Comparison of ENCODE assay signal across 8 cellular contexts in the genomic region with DNA sequence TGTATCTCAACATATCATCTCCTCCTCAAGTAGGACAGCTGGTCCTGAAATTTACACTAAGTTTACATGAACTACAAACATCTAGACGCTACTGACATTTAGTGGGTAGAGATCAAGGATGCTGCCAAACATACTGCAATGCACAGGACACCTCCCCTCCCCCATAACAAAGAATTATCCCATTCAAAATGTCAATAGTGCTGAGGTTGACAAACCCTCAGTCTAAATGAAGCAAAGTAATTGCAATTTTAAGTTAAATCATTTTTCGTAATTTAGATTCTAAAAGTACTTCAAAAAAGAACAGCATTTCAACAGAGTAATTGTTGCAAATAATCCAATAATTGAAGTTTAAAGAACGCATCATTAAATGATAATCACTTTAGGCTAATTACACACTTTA. TPM values are rescaled to one million over a fixed set of nuclear protein-coding genes. Genes with fewer than 3 reads are reported as not detected.
DNase-seq lines count a peak whose midpoint lies in the region; ATAC-seq and TF ChIP-seq lines count a peak whose summit lies in the region.

No MANE protein-coding gene starts in this region.

- DNase-seq in NCI-H82 (lab: John Stamatoyannopoulos, UW) (peak; percentile 30), NCI-H82 treated with DMSO at 0.1 percent for 48 hours (lab: John Stamatoyannopoulos, UW; ENCODE audit: unreplicated experiment) (no peak), glutamatergic neuron (no peak), ureter (ENCODE audit: low spot score) (no peak), HuH-7.5 (ENCODE audit: low spot score) (no peak), GM10266 (ENCODE audit: extremely low spot score) (no peak)
- no peak for DNase-seq in activated CD4-positive, alpha-beta memory T cell treated with anti-CD3 and anti-CD28 coated beads for 36 hours
- DNase-seq in stimulated activated effector memory CD8-positive, alpha-beta T cell treated with anti-CD3 and anti-CD28 coated beads, Interleukin-12 subunit alpha, Interleukin-12 subunit beta, amount 100 ng/mL, for 72 hours (ENCODE audit: low spot score in 2 of 2): no peak

- intact Hi-C loops in activated CD4-positive, alpha-beta memory T cell treated with anti-CD3 and anti-CD28 coated beads for 36 hours (cut with micrococcal nuclease): loop anchor here (5.0 kb wide), 1 partner anchor 760 kb away; a partner anchor contains a TSS

- no peak overlapping the region for H3K27ac Mint-ChIP-seq in activated CD4-positive, alpha-beta memory T cell treated with anti-CD3 and anti-CD28 coated beads for 36 hours
- no peak overlapping the region for H3K27ac Mint-ChIP-seq in glutamatergic neuron (ENCODE audit: unreplicated experiment)
- H3K27ac Mint-ChIP-seq in stimulated activated effector memory CD8-positive, alpha-beta T cell treated with anti-CD3 and anti-CD28 coated beads, Interleukin-12 subunit alpha, Interleukin-12 subunit beta, amount 100 ng/mL, for 72 hours: peak overlapping the region; percentile 94

- POLR2A ChIA-PET in activated CD4-positive, alpha-beta memory T cell treated with anti-CD3 and anti-CD28 coated beads for 36 hours (lab: Charles Lee): no interaction called here

- peak overlapping the region; percentile 85 for H3K4me3 Mint-ChIP-seq in activated CD4-positive, alpha-beta memory T cell treated with anti-CD3 and anti-CD28 coated beads for 36 hours
- peak overlapping the region; percentile 97 for H3K4me3 Mint-ChIP-seq in glutamatergic neuron (ENCODE audit: unreplicated experiment)
- H3K4me3 Mint-ChIP-seq in stimulated activated effector memory CD8-positive, alpha-beta T cell treated with anti-CD3 and anti-CD28 coated beads, Interleukin-12 subunit alpha, Interleukin-12 subunit beta, amount 100 ng/mL, for 72 hours: peak overlapping the region; percentile 92

- no peaks in the 10 kb centered on the region for H3K9me3 Mint-ChIP-seq in activated CD4-positive, alpha-beta memory T cell treated with anti-CD3 and anti-CD28 coated beads for 36 hours
- H3K9me3 Mint-ChIP-seq in glutamatergic neuron (ENCODE audit: unreplicated experiment): peaks cover 2% of the 10 kb centered on the region
- H3K9me3 Mint-ChIP-seq in stimulated activated effector memory CD8-positive, alpha-beta T cell treated with anti-CD3 and anti-CD28 coated beads, Interleukin-12 subunit alpha, Interleukin-12 subunit beta, amount 100 ng/mL, for 72 hours: no peaks in the 10 kb centered on the region

- ATAC-seq in stimulated activated effector memory CD8-positive, alpha-beta T cell treated with anti-CD3 and anti-CD28 coated beads, Interleukin-12 subunit alpha, Interleukin-12 subunit beta, amount 100 ng/mL, for 72 hours: no peak

- CTCF ChIA-PET in activated CD4-positive, alpha-beta memory T cell treated with anti-CD3 and anti-CD28 coated beads for 36 hours (lab: Charles Lee): interaction anchor here (0.7 to 4.8 kb wide), 5 partner anchors 12 to 260 kb away, joined by 3 to 60 read pairs (median 4); a partner anchor contains a TSS

- H3K4me1 Mint-ChIP-seq in activated CD4-positive, alpha-beta memory T cell treated with anti-CD3 and anti-CD28 coated beads for 36 hours (ENCODE audit: low read depth): peaks cover 23% of the 10 kb centered on the region
- no peaks in the 10 kb centered on the region for H3K4me1 Mint-ChIP-seq in glutamatergic neuron (ENCODE audit: low read depth, unreplicated experiment)
- peaks cover 35% of the 10 kb centered on the region for H3K4me1 Mint-ChIP-seq in stimulated activated effector memory CD8-positive, alpha-beta T cell treated with anti-CD3 and anti-CD28 coated beads, Interleukin-12 subunit alpha, Interleukin-12 subunit beta, amount 100 ng/mL, for 72 hours

- no peaks in the 10 kb centered on the region for H3K27me3 Mint-ChIP-seq in activated CD4-positive, alpha-beta memory T cell treated with anti-CD3 and anti-CD28 coated beads for 36 hours
- peaks cover 2% of the 10 kb centered on the region for H3K27me3 Mint-ChIP-seq in glutamatergic neuron (ENCODE audit: unreplicated experiment)

- TF ChIP-seq CTCF in glutamatergic neuron (IDR thresholded peaks at IDR 0.05; ENCODE audit: partially characterized antibody, unreplicated experiment) (no peak), GM10266 (IDR thresholded peaks at IDR 0.05; ENCODE audit: control insufficient read depth, insufficient read depth, low read depth, missing control alignments) (no peak)

- H3K36me3 Mint-ChIP-seq in activated CD4-positive, alpha-beta memory T cell treated with anti-CD3 and anti-CD28 coated beads for 36 hours: peaks cover 6% of the 10 kb centered on the region
- H3K36me3 Mint-ChIP-seq in glutamatergic neuron (ENCODE audit: unreplicated experiment): no peaks in the 10 kb centered on the region
- peaks cover 10% of the 10 kb centered on the region for H3K36me3 Mint-ChIP-seq in stimulated activated effector memory CD8-positive, alpha-beta T cell treated with anti-CD3 and anti-CD28 coated beads, Interleukin-12 subunit alpha, Interleukin-12 subunit beta, amount 100 ng/mL, for 72 hours

RNA-seq across cellular contexts. Expression of a gene that starts 1.2 kb away (rescaled TPM):
- total RNA-seq in activated CD4-positive, alpha-beta memory T cell treated with anti-CD3 and anti-CD28 coated beads for 36 hours: 1 to 10 TPM; 7.9 to 8.3 TPM
- total RNA-seq in glutamatergic neuron (ENCODE audit: unreplicated experiment) (8.9 TPM), ureter (18.0 TPM)

RNA-seq across cellular contexts. Expression of a gene that starts 49.1 kb away (rescaled TPM):
- 1 to 10 TPM; 7.1 to 8.0 TPM for total RNA-seq in activated CD4-positive, alpha-beta memory T cell treated with anti-CD3 and anti-CD28 coated beads for 36 hours
- total RNA-seq in glutamatergic neuron (ENCODE audit: unreplicated experiment) (19.7 TPM), ureter (78.0 TPM)
